ENCODE assay signal across 1 cellular context in the genomic region with DNA sequence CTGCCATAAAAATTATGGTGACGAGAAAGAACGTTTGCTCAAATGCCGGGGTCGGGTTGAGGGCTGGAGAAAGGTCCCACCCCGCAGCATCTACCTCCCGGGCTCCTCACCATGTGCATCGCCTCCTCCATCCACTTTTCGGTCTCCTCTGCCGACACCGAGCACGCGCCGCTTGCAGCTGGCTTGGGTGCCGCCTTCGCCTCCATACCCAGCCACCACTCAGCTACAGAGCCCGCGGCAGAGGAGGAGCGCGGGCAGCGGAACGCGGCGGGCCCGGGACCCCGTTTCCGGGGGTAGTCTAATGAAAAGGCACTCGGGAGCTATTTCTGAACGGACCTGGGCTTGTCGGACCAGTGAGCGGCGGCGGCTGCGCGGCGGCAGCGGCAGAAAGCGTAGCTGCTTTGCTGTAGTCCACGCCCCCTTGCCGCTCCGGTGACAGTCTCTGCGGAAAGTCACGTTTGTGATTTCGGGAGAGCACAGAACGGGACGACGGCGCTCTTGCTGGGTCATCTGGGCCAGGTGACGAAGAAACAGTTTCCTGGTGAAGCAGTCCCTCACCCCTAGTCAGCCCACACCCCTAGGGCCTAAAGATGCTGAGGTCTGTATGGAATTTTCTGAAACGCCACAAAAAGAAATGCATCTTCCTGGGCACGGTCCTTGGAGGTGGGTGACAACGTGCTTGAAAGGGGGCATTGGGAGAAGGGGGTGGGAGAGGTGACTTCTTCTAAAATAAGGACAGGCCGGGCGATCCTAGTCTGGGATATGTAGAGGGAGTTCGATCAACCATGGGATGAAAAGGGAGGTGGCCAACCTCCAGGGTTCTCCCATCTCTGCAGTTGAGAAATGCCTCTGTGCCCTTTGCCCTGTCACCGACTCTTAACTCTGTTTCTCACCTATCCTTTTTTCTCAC.
TF ChIP-seq lines count a peak whose summit lies in the region.

A gene (minus strand): TSS at position 243 of the 910 bp plus-strand sequence. CDS start 37 bp downstream, at position 206.
A gene with protein sequence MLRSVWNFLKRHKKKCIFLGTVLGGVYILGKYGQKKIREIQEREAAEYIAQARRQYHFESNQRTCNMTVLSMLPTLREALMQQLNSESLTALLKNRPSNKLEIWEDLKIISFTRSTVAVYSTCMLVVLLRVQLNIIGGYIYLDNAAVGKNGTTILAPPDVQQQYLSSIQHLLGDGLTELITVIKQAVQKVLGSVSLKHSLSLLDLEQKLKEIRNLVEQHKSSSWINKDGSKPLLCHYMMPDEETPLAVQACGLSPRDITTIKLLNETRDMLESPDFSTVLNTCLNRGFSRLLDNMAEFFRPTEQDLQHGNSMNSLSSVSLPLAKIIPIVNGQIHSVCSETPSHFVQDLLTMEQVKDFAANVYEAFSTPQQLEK (plus strand): TSS at position 353 of the 910 bp plus-strand sequence. CDS start 238 bp downstream, at position 591.

TF ChIP-seq in K562, 482 proteins besides CTCF, POLR2A, EP300 and RAD21 (continued from another document and continues in another):
- TF ChIP-seq, protein P1, sequence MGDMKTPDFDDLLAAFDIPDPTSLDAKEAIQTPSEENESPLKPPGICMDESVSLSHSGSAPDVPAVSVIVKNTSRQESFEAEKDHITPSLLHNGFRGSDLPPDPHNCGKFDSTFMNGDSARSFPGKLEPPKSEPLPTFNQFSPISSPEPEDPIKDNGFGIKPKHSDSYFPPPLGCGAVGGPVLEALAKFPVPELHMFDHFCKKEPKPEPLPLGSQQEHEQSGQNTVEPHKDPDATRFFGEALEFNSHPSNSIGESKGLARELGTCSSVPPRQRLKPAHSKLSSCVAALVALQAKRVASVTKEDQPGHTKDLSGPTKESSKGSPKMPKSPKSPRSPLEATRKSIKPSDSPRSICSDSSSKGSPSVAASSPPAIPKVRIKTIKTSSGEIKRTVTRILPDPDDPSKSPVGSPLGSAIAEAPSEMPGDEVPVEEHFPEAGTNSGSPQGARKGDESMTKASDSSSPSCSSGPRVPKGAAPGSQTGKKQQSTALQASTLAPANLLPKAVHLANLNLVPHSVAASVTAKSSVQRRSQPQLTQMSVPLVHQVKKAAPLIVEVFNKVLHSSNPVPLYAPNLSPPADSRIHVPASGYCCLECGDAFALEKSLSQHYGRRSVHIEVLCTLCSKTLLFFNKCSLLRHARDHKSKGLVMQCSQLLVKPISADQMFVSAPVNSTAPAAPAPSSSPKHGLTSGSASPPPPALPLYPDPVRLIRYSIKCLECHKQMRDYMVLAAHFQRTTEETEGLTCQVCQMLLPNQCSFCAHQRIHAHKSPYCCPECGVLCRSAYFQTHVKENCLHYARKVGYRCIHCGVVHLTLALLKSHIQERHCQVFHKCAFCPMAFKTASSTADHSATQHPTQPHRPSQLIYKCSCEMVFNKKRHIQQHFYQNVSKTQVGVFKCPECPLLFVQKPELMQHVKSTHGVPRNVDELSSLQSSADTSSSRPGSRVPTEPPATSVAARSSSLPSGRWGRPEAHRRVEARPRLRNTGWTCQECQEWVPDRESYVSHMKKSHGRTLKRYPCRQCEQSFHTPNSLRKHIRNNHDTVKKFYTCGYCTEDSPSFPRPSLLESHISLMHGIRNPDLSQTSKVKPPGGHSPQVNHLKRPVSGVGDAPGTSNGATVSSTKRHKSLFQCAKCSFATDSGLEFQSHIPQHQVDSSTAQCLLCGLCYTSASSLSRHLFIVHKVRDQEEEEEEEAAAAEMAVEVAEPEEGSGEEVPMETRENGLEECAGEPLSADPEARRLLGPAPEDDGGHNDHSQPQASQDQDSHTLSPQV (IDR thresholded peaks at IDR 0.05): no peak
- TF ChIP-seq CXXC5 (CRISPR knock-in tag; IDR thresholded peaks at IDR 0.05): peak; percentile 98
- TF ChIP-seq WHSC1 (IDR thresholded peaks at IDR 0.05; ENCODE audit: low read length): no peak
- no peak for TF ChIP-seq RBM39 (optimal IDR thresholded peaks at IDR 0.05; ENCODE audit: low read depth, low read length)
- no peak; the same call in 1 of the 2 replicates for TF ChIP-seq SMARCE1 (IDR thresholded peaks at IDR 0.05)
- TF ChIP-seq, protein P2, sequence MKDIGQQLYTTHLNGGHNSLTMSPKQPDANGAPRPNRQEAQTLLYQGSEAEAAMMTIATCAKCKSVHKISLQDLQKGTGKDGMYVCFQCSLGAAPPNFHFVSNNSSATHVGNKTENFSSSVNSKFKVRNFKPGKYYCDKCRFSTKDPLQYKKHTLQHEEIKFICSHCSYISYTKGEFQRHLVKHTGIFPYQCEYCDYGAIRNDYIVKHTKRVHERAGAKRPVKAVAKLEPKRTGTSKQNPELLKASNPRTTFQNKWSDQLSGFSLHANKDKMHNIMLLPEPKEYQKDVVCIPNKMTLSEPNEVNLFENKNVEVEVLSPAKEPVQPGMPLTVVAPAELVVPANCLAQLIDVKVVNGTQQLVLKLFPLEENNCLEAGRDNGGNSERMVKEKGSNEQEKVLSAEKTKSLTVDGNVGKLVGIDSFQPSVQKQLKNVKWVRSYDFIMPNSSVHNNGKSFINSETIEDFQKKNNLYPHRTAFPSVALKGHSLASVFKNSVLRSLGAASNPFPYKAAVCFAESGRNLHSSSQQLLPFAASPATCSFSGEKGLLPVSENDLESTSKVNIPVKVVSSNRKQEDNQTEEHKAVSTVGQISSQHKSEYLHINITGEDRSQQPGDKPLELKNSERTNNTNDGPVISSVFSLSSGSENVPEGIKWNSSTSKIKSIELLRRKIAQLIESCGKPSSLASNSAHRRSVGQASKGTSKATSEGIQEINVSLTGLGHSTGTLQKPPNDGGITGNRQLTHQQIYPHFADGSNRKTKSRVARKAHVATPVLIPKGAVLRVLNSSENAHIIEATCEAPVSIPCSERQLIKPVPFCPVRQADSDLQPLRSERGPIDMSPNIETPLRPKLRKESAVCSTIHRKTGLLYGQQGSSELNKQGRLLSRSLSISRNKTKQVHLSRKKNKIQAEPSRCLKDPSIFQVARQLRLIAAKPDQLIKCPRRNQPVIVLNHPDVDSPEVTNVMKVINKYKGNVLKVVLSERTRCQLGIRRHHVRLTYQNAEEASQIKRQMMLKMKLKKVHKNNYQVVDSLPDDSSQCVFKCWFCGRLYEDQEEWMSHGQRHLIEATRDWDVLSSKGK (CRISPR knock-in tag; IDR thresholded peaks at IDR 0.05): no peak
- TF ChIP-seq RBM25 (IDR thresholded peaks at IDR 0.05; ENCODE audit: low read depth, low read length, severe bottlenecking): peak; percentile 70
- peak; percentile 69; the same call in 1 of the 2 replicates for TF ChIP-seq ZNF239 (CRISPR knock-in tag; IDR thresholded peaks at IDR 0.05)
- peak; percentile 99 for TF ChIP-seq LCOR (CRISPR knock-in tag; IDR thresholded peaks at IDR 0.05)
- TF ChIP-seq SREBF1 (IDR thresholded peaks at IDR 0.05; ENCODE audit: borderline replicate concordance, low read depth, low read length): peak; percentile 64; the same call in 1 of the 2 replicates
- TF ChIP-seq ZNF197 (CRISPR knock-in tag; IDR thresholded peaks at IDR 0.05; ENCODE audit: low read depth): peak; percentile 77; the same call in 1 of the 2 replicates
- no peak for TF ChIP-seq CBX2 (IDR thresholded peaks at IDR 0.05; ENCODE audit: insufficient read depth, low read length, poor library complexity, severe bottlenecking)
- peak; percentile 4 for TF ChIP-seq NFE2 (IDR thresholded peaks at IDR 0.05; ENCODE audit: low read depth)
- TF ChIP-seq MCM7 (IDR thresholded peaks at IDR 0.05): no peak
- TF ChIP-seq DACH1 (IDR thresholded peaks at IDR 0.05; ENCODE audit: partially characterized antibody): peak; percentile 26
- TF ChIP-seq, protein P3, sequence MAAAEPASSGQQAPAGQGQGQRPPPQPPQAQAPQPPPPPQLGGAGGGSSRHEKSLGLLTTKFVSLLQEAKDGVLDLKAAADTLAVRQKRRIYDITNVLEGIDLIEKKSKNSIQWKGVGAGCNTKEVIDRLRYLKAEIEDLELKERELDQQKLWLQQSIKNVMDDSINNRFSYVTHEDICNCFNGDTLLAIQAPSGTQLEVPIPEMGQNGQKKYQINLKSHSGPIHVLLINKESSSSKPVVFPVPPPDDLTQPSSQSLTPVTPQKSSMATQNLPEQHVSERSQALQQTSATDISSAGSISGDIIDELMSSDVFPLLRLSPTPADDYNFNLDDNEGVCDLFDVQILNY (CRISPR knock-in tag; IDR thresholded peaks at IDR 0.05): peak; percentile 4; the same call in 1 of the 2 replicates
- peak; percentile 76 for TF ChIP-seq CHD2 (IDR thresholded peaks at IDR 0.05; ENCODE audit: low read depth, low read length)
- no peak for TF ChIP-seq PRMT5 (CRISPR knock-in tag; IDR thresholded peaks at IDR 0.05)
- no peak for TF ChIP-seq KAT2B (IDR thresholded peaks at IDR 0.05; ENCODE audit: low read depth, low read length)
- no peak for TF ChIP-seq MCM5 (IDR thresholded peaks at IDR 0.05; ENCODE audit: low read depth)
- peak; percentile 78 for TF ChIP-seq HDAC2 (IDR thresholded peaks at IDR 0.05)
- TF ChIP-seq ZBTB1 (CRISPR knock-in tag; IDR thresholded peaks at IDR 0.05; ENCODE audit: borderline replicate concordance, low read depth): peak; percentile 23; the same call in 1 of the 2 replicates
- no peak for TF ChIP-seq NR2C1 (IDR thresholded peaks at IDR 0.05)
- peak; percentile 71; the same call in 1 of the 2 replicates for TF ChIP-seq NR2C1 (tag; IDR thresholded peaks at IDR 0.05)
- TF ChIP-seq, protein P4, sequence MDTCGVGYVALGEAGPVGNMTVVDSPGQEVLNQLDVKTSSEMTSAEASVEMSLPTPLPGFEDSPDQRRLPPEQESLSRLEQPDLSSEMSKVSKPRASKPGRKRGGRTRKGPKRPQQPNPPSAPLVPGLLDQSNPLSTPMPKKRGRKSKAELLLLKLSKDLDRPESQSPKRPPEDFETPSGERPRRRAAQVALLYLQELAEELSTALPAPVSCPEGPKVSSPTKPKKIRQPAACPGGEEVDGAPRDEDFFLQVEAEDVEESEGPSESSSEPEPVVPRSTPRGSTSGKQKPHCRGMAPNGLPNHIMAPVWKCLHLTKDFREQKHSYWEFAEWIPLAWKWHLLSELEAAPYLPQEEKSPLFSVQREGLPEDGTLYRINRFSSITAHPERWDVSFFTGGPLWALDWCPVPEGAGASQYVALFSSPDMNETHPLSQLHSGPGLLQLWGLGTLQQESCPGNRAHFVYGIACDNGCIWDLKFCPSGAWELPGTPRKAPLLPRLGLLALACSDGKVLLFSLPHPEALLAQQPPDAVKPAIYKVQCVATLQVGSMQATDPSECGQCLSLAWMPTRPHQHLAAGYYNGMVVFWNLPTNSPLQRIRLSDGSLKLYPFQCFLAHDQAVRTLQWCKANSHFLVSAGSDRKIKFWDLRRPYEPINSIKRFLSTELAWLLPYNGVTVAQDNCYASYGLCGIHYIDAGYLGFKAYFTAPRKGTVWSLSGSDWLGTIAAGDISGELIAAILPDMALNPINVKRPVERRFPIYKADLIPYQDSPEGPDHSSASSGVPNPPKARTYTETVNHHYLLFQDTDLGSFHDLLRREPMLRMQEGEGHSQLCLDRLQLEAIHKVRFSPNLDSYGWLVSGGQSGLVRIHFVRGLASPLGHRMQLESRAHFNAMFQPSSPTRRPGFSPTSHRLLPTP (IDR thresholded peaks at IDR 0.05; ENCODE audit: borderline replicate concordance, extremely low read depth, insufficient read length): no peak
- TF ChIP-seq ZNF384 (IDR thresholded peaks at IDR 0.05; ENCODE audit: low read depth, low read length): peak; percentile 62
- no peak; the same call in 1 of the 2 replicates for TF ChIP-seq BMI1 (IDR thresholded peaks at IDR 0.05; ENCODE audit: low read length)
- TF ChIP-seq EZH2 (IDR thresholded peaks at IDR 0.05; ENCODE audit: borderline replicate concordance, low read depth, low read length): no peak
- peak; percentile 7; the same call in 1 of the 2 replicates for TF ChIP-seq HLTF (IDR thresholded peaks at IDR 0.05)
- TF ChIP-seq, protein P5, sequence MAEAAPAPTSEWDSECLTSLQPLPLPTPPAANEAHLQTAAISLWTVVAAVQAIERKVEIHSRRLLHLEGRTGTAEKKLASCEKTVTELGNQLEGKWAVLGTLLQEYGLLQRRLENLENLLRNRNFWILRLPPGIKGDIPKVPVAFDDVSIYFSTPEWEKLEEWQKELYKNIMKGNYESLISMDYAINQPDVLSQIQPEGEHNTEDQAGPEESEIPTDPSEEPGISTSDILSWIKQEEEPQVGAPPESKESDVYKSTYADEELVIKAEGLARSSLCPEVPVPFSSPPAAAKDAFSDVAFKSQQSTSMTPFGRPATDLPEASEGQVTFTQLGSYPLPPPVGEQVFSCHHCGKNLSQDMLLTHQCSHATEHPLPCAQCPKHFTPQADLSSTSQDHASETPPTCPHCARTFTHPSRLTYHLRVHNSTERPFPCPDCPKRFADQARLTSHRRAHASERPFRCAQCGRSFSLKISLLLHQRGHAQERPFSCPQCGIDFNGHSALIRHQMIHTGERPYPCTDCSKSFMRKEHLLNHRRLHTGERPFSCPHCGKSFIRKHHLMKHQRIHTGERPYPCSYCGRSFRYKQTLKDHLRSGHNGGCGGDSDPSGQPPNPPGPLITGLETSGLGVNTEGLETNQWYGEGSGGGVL (CRISPR knock-in tag; IDR thresholded peaks at IDR 0.05): no peak
- TF ChIP-seq, protein P6, sequence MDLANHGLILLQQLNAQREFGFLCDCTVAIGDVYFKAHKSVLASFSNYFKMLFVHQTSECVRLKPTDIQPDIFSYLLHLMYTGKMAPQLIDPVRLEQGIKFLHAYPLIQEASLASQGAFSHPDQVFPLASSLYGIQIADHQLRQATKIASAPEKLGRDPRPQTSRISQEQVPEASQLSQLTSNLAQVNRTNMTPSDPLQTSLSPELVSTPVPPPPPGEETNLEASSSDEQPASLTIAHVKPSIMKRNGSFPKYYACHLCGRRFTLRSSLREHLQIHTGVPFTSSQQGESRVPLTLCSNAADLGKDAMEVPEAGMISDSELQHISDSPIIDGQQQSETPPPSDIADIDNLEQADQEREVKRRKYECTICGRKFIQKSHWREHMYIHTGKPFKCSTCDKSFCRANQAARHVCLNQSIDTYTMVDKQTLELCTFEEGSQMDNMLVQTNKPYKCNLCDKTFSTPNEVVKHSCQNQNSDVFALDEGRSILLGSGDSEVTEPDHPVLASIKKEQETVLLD (IDR thresholded peaks at IDR 0.05): peak; percentile 89
- TF ChIP-seq, protein P7, sequence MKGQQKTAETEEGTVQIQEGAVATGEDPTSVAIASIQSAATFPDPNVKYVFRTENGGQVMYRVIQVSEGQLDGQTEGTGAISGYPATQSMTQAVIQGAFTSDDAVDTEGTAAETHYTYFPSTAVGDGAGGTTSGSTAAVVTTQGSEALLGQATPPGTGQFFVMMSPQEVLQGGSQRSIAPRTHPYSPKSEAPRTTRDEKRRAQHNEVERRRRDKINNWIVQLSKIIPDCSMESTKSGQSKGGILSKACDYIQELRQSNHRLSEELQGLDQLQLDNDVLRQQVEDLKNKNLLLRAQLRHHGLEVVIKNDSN (CRISPR knock-in tag; IDR thresholded peaks at IDR 0.05): no peak
- no peak for TF ChIP-seq ILF3 (IDR thresholded peaks at IDR 0.05; ENCODE audit: borderline replicate concordance)
- no peak for TF ChIP-seq NELFE (IDR thresholded peaks at IDR 0.05; ENCODE audit: insufficient read depth, insufficient read length)
